Comparison of ENCODE assay signal across 1 cellular context in the genomic region with DNA sequence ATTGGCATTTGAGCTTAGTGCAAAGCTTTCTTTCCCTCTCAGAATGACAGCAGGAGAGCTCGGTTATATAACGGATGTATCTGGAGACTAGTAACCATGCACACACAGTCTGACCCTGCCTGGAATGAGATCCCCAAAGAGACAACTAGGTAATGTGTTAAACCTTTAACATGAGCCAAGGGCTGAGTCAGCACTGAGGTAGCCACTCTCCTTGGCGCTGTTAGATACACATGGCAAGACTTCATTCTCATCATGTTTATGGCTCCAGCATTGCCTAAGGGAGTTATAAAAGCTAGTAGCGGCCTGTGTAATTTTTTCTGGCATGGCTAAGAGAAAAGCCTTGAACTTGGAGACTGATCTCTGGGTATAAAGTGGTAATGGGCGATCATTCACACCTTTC.
TF ChIP-seq lines count a peak whose summit lies in the region.

No MANE protein-coding gene starts in this region.

TF ChIP-seq in WTC11, 78 proteins besides CTCF, POLR2A, EP300 and RAD21:
- TF ChIP-seq, protein P1, sequence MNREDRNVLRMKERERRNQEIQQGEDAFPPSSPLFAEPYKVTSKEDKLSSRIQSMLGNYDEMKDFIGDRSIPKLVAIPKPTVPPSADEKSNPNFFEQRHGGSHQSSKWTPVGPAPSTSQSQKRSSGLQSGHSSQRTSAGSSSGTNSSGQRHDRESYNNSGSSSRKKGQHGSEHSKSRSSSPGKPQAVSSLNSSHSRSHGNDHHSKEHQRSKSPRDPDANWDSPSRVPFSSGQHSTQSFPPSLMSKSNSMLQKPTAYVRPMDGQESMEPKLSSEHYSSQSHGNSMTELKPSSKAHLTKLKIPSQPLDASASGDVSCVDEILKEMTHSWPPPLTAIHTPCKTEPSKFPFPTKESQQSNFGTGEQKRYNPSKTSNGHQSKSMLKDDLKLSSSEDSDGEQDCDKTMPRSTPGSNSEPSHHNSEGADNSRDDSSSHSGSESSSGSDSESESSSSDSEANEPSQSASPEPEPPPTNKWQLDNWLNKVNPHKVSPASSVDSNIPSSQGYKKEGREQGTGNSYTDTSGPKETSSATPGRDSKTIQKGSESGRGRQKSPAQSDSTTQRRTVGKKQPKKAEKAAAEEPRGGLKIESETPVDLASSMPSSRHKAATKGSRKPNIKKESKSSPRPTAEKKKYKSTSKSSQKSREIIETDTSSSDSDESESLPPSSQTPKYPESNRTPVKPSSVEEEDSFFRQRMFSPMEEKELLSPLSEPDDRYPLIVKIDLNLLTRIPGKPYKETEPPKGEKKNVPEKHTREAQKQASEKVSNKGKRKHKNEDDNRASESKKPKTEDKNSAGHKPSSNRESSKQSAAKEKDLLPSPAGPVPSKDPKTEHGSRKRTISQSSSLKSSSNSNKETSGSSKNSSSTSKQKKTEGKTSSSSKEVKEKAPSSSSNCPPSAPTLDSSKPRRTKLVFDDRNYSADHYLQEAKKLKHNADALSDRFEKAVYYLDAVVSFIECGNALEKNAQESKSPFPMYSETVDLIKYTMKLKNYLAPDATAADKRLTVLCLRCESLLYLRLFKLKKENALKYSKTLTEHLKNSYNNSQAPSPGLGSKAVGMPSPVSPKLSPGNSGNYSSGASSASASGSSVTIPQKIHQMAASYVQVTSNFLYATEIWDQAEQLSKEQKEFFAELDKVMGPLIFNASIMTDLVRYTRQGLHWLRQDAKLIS (CRISPR knock-in tag; IDR thresholded peaks at IDR 0.05; ENCODE audit: borderline replicate concordance): no peak
- TF ChIP-seq, protein P2, sequence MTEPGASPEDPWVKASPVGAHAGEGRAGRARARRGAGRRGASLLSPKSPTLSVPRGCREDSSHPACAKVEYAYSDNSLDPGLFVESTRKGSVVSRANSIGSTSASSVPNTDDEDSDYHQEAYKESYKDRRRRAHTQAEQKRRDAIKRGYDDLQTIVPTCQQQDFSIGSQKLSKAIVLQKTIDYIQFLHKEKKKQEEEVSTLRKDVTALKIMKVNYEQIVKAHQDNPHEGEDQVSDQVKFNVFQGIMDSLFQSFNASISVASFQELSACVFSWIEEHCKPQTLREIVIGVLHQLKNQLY (CRISPR knock-in tag; IDR thresholded peaks at IDR 0.05): no peak
- TF ChIP-seq NR1H2 (CRISPR knock-in tag; IDR thresholded peaks at IDR 0.05) (no peak), NR2C2 (CRISPR knock-in tag; IDR thresholded peaks at IDR 0.05) (no peak), TP53 (CRISPR knock-in tag; IDR thresholded peaks at IDR 0.05) (no peak), TCF7 (CRISPR knock-in tag; IDR thresholded peaks at IDR 0.05; ENCODE audit: low read depth) (no peak), CREM (CRISPR knock-in tag; IDR thresholded peaks at IDR 0.05) (no peak), ZNF423 (CRISPR knock-in tag; IDR thresholded peaks at IDR 0.05) (no peak), GRHL2 (CRISPR knock-in tag; IDR thresholded peaks at IDR 0.05; ENCODE audit: insufficient replicate concordance, severe bottlenecking) (no peak)
- TF ChIP-seq, protein P3, sequence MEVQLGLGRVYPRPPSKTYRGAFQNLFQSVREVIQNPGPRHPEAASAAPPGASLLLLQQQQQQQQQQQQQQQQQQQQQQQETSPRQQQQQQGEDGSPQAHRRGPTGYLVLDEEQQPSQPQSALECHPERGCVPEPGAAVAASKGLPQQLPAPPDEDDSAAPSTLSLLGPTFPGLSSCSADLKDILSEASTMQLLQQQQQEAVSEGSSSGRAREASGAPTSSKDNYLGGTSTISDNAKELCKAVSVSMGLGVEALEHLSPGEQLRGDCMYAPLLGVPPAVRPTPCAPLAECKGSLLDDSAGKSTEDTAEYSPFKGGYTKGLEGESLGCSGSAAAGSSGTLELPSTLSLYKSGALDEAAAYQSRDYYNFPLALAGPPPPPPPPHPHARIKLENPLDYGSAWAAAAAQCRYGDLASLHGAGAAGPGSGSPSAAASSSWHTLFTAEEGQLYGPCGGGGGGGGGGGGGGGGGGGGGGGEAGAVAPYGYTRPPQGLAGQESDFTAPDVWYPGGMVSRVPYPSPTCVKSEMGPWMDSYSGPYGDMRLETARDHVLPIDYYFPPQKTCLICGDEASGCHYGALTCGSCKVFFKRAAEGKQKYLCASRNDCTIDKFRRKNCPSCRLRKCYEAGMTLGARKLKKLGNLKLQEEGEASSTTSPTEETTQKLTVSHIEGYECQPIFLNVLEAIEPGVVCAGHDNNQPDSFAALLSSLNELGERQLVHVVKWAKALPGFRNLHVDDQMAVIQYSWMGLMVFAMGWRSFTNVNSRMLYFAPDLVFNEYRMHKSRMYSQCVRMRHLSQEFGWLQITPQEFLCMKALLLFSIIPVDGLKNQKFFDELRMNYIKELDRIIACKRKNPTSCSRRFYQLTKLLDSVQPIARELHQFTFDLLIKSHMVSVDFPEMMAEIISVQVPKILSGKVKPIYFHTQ (CRISPR knock-in tag; IDR thresholded peaks at IDR 0.05): no peak
- TF ChIP-seq, protein P4, sequence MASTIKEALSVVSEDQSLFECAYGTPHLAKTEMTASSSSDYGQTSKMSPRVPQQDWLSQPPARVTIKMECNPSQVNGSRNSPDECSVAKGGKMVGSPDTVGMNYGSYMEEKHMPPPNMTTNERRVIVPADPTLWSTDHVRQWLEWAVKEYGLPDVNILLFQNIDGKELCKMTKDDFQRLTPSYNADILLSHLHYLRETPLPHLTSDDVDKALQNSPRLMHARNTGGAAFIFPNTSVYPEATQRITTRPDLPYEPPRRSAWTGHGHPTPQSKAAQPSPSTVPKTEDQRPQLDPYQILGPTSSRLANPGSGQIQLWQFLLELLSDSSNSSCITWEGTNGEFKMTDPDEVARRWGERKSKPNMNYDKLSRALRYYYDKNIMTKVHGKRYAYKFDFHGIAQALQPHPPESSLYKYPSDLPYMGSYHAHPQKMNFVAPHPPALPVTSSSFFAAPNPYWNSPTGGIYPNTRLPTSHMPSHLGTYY (CRISPR knock-in tag; IDR thresholded peaks at IDR 0.05): no peak
- TF ChIP-seq, protein P5, sequence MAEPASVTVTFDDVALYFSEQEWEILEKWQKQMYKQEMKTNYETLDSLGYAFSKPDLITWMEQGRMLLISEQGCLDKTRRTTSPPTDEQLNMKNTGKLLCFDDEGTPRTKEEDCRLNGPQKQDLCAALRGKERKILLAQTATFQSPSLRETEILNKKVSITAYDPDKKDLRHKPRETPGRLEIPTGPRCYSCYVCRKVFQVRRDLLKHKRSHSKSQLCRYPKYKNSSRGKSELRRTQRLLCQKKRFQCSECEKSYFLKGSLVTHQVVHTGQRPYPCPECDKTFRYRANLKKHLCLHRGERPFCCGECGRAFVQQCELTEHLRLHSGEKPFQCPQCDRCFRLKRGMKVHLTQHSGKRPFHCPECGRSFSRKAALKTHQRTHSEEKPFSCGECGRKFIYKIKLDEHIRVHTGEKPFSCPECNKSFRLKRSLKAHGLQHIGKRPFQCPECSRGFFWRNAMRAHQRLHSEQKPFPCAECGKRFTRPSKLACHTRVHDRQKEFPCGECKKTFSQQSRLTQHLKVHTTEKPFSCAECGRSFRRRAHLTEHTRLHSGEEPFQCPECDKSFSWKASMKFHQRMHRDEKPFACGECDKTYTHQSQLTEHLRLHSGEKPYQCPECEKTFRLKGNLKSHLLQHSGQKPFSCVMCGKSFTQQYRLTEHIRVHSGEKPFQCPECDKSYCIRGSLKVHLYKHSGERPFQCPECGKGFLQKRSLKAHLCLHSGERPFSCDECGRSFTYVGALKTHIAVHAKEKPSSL (CRISPR knock-in tag; conservative IDR thresholded peaks at IDR 0.05): no peak
- TF ChIP-seq, protein P6, sequence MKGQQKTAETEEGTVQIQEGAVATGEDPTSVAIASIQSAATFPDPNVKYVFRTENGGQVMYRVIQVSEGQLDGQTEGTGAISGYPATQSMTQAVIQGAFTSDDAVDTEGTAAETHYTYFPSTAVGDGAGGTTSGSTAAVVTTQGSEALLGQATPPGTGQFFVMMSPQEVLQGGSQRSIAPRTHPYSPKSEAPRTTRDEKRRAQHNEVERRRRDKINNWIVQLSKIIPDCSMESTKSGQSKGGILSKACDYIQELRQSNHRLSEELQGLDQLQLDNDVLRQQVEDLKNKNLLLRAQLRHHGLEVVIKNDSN (CRISPR knock-in tag; IDR thresholded peaks at IDR 0.05): no peak
